8 cellular contexts compared by ENCODE assay signal in the genomic region with DNA sequence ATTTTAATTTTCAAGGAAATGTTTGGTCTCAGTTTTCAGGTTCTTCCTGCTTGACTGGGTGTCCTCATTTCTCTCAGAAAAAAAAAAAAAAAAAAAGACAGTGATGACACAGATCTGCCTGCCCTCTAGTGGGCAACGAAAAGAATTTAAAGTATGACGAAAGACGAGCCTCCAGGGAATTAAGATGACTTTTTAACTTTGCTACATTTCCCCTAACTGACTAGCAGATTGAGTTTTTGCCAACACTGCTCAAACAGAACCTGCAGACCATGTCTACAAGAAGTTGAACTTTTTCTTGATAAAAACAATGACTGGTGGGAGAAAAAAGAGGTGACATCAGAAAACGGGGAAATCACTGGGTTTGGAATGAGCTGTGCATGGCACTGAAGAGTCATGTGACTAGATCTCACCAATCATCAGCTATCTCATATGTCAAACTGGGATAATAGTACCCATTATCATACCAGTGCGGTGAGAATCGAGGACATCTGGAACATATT.
DNase-seq lines count a peak whose midpoint lies in the region; ATAC-seq and TF ChIP-seq lines count a peak whose summit lies in the region.

No MANE protein-coding gene starts in this region.

- no peaks in the 10 kb centered on the region for H3K27me3 Mint-ChIP-seq in stimulated activated memory B cell treated with anti-CD40 and anti-IgM and Interleukin-4, amounts not matched to agents 10 μg/mL and 1 μg/mL and 100 μg/mL, for 72 hours

- no peaks in the 10 kb centered on the region for H3K36me3 Mint-ChIP-seq in stimulated activated memory B cell treated with anti-CD40 and anti-IgM and Interleukin-4, amounts not matched to agents 10 μg/mL and 1 μg/mL and 100 μg/mL, for 72 hours

- no peaks in the 10 kb centered on the region for H3K9me3 Mint-ChIP-seq in stimulated activated memory B cell treated with anti-CD40 and anti-IgM and Interleukin-4, amounts not matched to agents 10 μg/mL and 1 μg/mL and 100 μg/mL, for 72 hours

- peak overlapping the region; percentile 67 for H3K27ac Mint-ChIP-seq in stimulated activated memory B cell treated with anti-CD40 and anti-IgM and Interleukin-4, amounts not matched to agents 10 μg/mL and 1 μg/mL and 100 μg/mL, for 72 hours

- peak; percentile 26 for DNase-seq in stimulated activated CD4-positive, alpha-beta T cell treated with anti-CD3 and anti-CD28 coated beads, Interleukin-15, amount 100 ng/mL, for 24 hours
- no peak for DNase-seq in stimulated activated CD4-positive, alpha-beta T cell treated with anti-CD3 and anti-CD28 coated beads, Interleukin-1b, Interleukin-23, amount 100 ng/mL, for 48 hours
- DNase-seq in RWPE1 (ENCODE audit: low spot score) (peak; percentile 59), T47D (ENCODE audit: low read depth in 1 of 2, low spot score in 1 of 2) (peak; percentile 25 to 95), iPS-NIHi7 (ENCODE audit: extremely low spot score) (peak; percentile 57)

- CTCF ChIA-PET in RWPE1 (lab: Yijun Ruan, JAX), result interaction anchor here (0.5 to 1.1 kb wide), 13 partner anchors 8 to 643 kb away, joined by 3 to 5 read pairs (median 3); no protein-coding TSS in a partner anchor

- POLR2A ChIA-PET in RWPE1 (lab: Yijun Ruan, JAX; ENCODE audit: low non-redundant PET), result interaction anchor here (0.7 kb wide), 1 partner anchor 437 kb away, joined by 3 read pairs; no protein-coding TSS in a partner anchor

- in situ Hi-C loops in T47D (cut with HindIII; ENCODE audit: low pct_unique_long_range_greater_than_20kb, low sequenced_read_pairs), result no loop called here

- H3K27ac ChIP-seq in RWPE1, result no peak overlapping the region

- peak; percentile 62 for ATAC-seq in GM21825 (IDR thresholded peaks at IDR 0.05; ENCODE audit: unreplicated experiment)
- ATAC-seq in stimulated activated memory B cell treated with anti-CD40 and anti-IgM and Interleukin-4, amounts not matched to agents 10 μg/mL and 1 μg/mL and 100 μg/mL, for 72 hours, result peak; percentile 77

- peak; percentile 77 for TF ChIP-seq CTCF in RWPE1 (conservative IDR thresholded peaks at IDR 0.05; ENCODE audit: low read depth)

- no peak for TF ChIP-seq EP300 in Ishikawa (IDR thresholded peaks at IDR 0.05; ENCODE audit: borderline replicate concordance)

- H3K4me3 Mint-ChIP-seq in stimulated activated memory B cell treated with anti-CD40 and anti-IgM and Interleukin-4, amounts not matched to agents 10 μg/mL and 1 μg/mL and 100 μg/mL, for 72 hours, result peak overlapping the region; percentile 55

- peaks cover 18% of the 10 kb centered on the region for H3K4me1 Mint-ChIP-seq in stimulated activated memory B cell treated with anti-CD40 and anti-IgM and Interleukin-4, amounts not matched to agents 10 μg/mL and 1 μg/mL and 100 μg/mL, for 72 hours

- TF ChIP-seq RAD21 in Ishikawa (IDR thresholded peaks at IDR 0.05; ENCODE audit: low read depth), result peak; percentile 74

TF ChIP-seq in Ishikawa, 13 proteins besides CTCF, POLR2A, EP300 and RAD21:
- TF ChIP-seq NFIC (IDR thresholded peaks at IDR 0.05) (no peak), ZBTB7A (IDR thresholded peaks at IDR 0.05; ENCODE audit: low read depth) (no peak), TAF1 (IDR thresholded peaks at IDR 0.05; ENCODE audit: low read depth) (no peak), EGR1 (IDR thresholded peaks at IDR 0.05) (no peak), TEAD4 (IDR thresholded peaks at IDR 0.05) (peak; percentile 28; the same call in 1 of the 2 replicates), CEBPB (IDR thresholded peaks at IDR 0.05) (peak; percentile 70; the same call in 1 of the 2 replicates), TCF12 (IDR thresholded peaks at IDR 0.05; ENCODE audit: low read depth) (no peak), FOXM1 (IDR thresholded peaks at IDR 0.05; ENCODE audit: borderline replicate concordance, low read depth) (no peak), CREB1 (IDR thresholded peaks at IDR 0.05; ENCODE audit: low read depth) (peak; percentile 68), YY1 (IDR thresholded peaks at IDR 0.05; ENCODE audit: low read depth) (no peak)
- TF ChIP-seq, protein P1, sequence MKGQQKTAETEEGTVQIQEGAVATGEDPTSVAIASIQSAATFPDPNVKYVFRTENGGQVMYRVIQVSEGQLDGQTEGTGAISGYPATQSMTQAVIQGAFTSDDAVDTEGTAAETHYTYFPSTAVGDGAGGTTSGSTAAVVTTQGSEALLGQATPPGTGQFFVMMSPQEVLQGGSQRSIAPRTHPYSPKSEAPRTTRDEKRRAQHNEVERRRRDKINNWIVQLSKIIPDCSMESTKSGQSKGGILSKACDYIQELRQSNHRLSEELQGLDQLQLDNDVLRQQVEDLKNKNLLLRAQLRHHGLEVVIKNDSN (IDR thresholded peaks at IDR 0.05), result peak; percentile 85
- TF ChIP-seq, protein P2, sequence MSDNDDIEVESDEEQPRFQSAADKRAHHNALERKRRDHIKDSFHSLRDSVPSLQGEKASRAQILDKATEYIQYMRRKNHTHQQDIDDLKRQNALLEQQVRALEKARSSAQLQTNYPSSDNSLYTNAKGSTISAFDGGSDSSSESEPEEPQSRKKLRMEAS (IDR thresholded peaks at IDR 0.05), result peak; percentile 22; the same call in 1 of the 2 replicates
- TF ChIP-seq, protein P3, sequence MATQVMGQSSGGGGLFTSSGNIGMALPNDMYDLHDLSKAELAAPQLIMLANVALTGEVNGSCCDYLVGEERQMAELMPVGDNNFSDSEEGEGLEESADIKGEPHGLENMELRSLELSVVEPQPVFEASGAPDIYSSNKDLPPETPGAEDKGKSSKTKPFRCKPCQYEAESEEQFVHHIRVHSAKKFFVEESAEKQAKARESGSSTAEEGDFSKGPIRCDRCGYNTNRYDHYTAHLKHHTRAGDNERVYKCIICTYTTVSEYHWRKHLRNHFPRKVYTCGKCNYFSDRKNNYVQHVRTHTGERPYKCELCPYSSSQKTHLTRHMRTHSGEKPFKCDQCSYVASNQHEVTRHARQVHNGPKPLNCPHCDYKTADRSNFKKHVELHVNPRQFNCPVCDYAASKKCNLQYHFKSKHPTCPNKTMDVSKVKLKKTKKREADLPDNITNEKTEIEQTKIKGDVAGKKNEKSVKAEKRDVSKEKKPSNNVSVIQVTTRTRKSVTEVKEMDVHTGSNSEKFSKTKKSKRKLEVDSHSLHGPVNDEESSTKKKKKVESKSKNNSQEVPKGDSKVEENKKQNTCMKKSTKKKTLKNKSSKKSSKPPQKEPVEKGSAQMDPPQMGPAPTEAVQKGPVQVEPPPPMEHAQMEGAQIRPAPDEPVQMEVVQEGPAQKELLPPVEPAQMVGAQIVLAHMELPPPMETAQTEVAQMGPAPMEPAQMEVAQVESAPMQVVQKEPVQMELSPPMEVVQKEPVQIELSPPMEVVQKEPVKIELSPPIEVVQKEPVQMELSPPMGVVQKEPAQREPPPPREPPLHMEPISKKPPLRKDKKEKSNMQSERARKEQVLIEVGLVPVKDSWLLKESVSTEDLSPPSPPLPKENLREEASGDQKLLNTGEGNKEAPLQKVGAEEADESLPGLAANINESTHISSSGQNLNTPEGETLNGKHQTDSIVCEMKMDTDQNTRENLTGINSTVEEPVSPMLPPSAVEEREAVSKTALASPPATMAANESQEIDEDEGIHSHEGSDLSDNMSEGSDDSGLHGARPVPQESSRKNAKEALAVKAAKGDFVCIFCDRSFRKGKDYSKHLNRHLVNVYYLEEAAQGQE (IDR thresholded peaks at IDR 0.05; ENCODE audit: low read depth), result no peak
